17 cellular contexts compared by ENCODE assay signal in the genomic region with DNA sequence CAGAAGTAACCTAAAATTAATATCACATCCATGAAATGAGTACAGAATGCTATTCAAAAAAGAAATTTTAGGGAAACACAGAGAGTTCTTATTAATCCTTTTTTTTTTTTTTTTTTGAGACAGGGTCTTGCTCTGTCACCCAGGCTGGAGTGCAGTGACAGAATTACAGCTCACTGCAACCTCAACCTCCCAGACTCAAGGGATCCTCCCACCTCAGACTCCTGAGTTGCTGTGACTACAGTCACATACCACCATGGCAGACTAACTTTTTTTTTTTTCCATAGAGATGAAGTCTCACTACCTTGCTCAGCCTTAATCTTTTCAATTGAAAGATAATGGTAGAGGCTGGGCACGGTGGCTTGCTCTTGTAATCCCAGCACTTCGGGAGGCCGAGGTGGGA.
"Had no signal": no experiment of that assay in that cellular context is flagged by ENCODE, and none has a peak within 500 bp of the region (broad histone marks: within the 10 kb centered on the region; RNA-seq: fewer than 3 reads in every experiment).

No MANE protein-coding gene starts in this region.

- DNase-seq: Karpas-422, KG1, NCI-H1092, NCI-H1105 treated with DMSO at 0.1 percent for 48 hours, NCI-H1417 treated with DMSO at 0.1 percent for 48 hours, NCI-H146, NCI-H1694 treated with DMSO at 0.1 percent for 48 hours, NCI-H1930, NCI-H2081, NCI-H2107, NCI-H2227 treated with DMSO at 0.1 percent for 48 hours, NCI-H524, NCI-H526 treated with DMSO at 0.1 percent for 48 hours, NCI-H748 treated with DMSO at 0.1 percent for 48 hours, SHP77, SK-N-SH had no signal

- ATAC-seq: Panc1 had no signal
